ENCODE assay signal across 22 cellular contexts in the genomic region with DNA sequence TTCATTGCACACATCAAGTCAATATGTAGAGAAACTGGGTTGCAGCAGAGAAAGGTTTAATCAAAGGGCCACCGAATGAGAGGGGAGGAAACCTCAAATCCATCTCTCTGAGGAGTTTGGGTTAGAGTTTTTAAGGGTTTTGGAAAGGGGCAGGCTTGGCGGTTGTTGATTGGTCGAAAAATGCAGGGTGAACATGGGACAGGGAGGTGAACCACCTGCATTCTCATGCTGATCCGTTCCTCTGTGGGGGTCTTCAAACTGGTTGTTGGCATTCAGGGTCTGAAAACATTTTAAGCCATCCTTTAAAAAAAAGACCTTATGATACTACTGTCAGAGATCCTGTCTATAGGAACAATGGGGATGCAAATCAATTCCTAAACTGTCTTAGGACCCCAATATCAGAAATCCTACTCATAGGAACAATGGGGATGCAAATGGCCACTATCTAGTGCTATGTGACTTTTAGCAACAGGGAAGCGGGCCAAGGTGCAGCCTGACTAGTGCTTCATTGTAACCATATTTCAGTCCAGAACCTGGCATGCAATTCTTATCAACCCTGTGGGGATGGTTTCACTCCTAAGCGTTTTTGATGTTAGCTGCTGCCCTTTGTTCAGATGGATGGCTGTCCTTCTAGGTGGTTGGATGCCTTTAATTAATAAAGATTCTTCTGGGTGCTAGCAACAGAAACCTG.
DNase-seq lines count a peak whose midpoint lies in the region; ATAC-seq and TF ChIP-seq lines count a peak whose summit lies in the region.
"Had no signal": no experiment of that assay in that cellular context is flagged by ENCODE, and none has a peak within 500 bp of the region (broad histone marks: within the 10 kb centered on the region; RNA-seq: fewer than 3 reads in every experiment).

No MANE protein-coding gene starts in this region.

- no peak for DNase-seq in CD4-positive, CD25-positive, alpha-beta regulatory T cell
- peak; percentile 74 for DNase-seq in left ventricle myocardium superior
- no peak for DNase-seq in naive B cell
- no peak for DNase-seq in smooth muscle cell (lab: John Stamatoyannopoulos, UW; ENCODE audit: unreplicated experiment)
- DNase-seq in posterior vena cava (ENCODE audit: low spot score), result no peak
- DNase-seq: activated CD4-positive, alpha-beta T cell treated with anti-CD3 and anti-CD28 coated beads, Interleukin-2, amount 10 ng/mL, durations not matched to agents 24 days and 14 days; activated naive CD4-positive, alpha-beta T cell treated with anti-CD3 and anti-CD28 coated beads for 36 hours; activated T-cell treated with anti-CD3 and anti-CD28 coated beads, Interleukin-2, amount 50 U/mL, for 48 hours; C1 segment of cervical spinal cord; immature natural killer cell; IMR-90; naive thymus-derived CD4-positive, alpha-beta T cell; occipital lobe; stimulated activated CD4-positive, alpha-beta T cell treated with anti-CD3 and anti-CD28 coated beads, Interleukin-1b, Interleukin-23, amount 100 ng/mL, for 48 hours; transverse colon had no signal

- H3F3A ChIP-seq in smooth muscle cell (ENCODE audit: low read depth), result no peaks in the 10 kb centered on the region

- intact Hi-C loops in left ventricle myocardium superior (cut with micrococcal nuclease) (no loop called here), posterior vena cava (cut with DNase I) (no loop called here)

- H3K9ac ChIP-seq in smooth muscle cell (ENCODE audit: low read depth), result no peak overlapping the region

- H3K36me3 Mint-ChIP-seq in CD4-positive, CD25-positive, alpha-beta regulatory T cell, result peaks cover 17% of the 10 kb centered on the region
- H3K36me3 Mint-ChIP-seq in IgD-negative memory B cell (peaks cover 14% of the 10 kb centered on the region), naive B cell (peaks cover 0 to 10% of the 10 kb centered on the region in 2 donors)

- no peak overlapping the region for H3K4me2 ChIP-seq in smooth muscle cell

- no peak overlapping the region for H3K4me3 Mint-ChIP-seq in CD4-positive, CD25-positive, alpha-beta regulatory T cell
- H3K4me3 Mint-ChIP-seq in IgD-negative memory B cell, result no peak overlapping the region
- peak overlapping the region in 2 of 8 donors; percentile 18 to 58 for H3K4me3 Mint-ChIP-seq in naive B cell
- H3K4me3 Mint-ChIP-seq: activated CD4-positive, alpha-beta T cell treated with anti-CD3 and anti-CD28 coated beads, Interleukin-2, amount 10 ng/mL, durations not matched to agents 24 days and 14 days; activated naive CD4-positive, alpha-beta T cell treated with anti-CD3 and anti-CD28 coated beads for 36 hours; brain; immature natural killer cell; T-helper 2 cell treated with Interferon-gamma antibody and Interleukin-4, amounts not matched to agents 5 μg/mL and 100 μg/mL, for 36 hours had no signal

- H3K4me1 Mint-ChIP-seq in CD4-positive, CD25-positive, alpha-beta regulatory T cell, result peaks cover 27 to 72% (median 58%) of the 10 kb centered on the region in 4 donors
- peaks cover 37 to 51% (median 49%) of the 10 kb centered on the region in 3 donors for H3K4me1 Mint-ChIP-seq in IgD-negative memory B cell
- peaks cover 55 to 86% (median 76%) of the 10 kb centered on the region in 3 donors for H3K4me1 Mint-ChIP-seq in naive B cell

- ATAC-seq in CD4-positive, CD25-positive, alpha-beta regulatory T cell (ENCODE audit: low read depth in 2 of 2), result no peak
- ATAC-seq in left ventricle myocardium superior, result peak; percentile 46
- ATAC-seq in naive B cell (ENCODE audit: low read depth in 2 of 2), result no peak
- ATAC-seq in HG02852 (IDR thresholded peaks at IDR 0.05; ENCODE audit: unreplicated experiment), result no peak
- no peak for ATAC-seq in HG02759 (IDR thresholded peaks at IDR 0.05; ENCODE audit: unreplicated experiment)
- ATAC-seq: HCT116; naive thymus-derived CD4-positive, alpha-beta T cell had no signal

- H3K9me3 Mint-ChIP-seq in CD4-positive, CD25-positive, alpha-beta regulatory T cell, result peaks cover 0 to 1% (median 0%) of the 10 kb centered on the region in 7 donors
- H3K9me3 Mint-ChIP-seq in IgD-negative memory B cell (no peaks in the 10 kb centered on the region), naive B cell (peaks cover 0 to 2% (median 0%) of the 10 kb centered on the region in 7 donors)
- H3K9me3 Mint-ChIP-seq: activated CD4-positive, alpha-beta T cell treated with anti-CD3 and anti-CD28 coated beads, Interleukin-2, amount 10 ng/mL, durations not matched to agents 24 days and 14 days; activated naive CD4-positive, alpha-beta T cell treated with anti-CD3 and anti-CD28 coated beads for 36 hours; immature natural killer cell; T-helper 2 cell treated with Interferon-gamma antibody and Interleukin-4, amounts not matched to agents 5 μg/mL and 100 μg/mL, for 36 hours had no signal

- no peaks in the 10 kb centered on the region for H3K27me3 Mint-ChIP-seq in CD4-positive, CD25-positive, alpha-beta regulatory T cell
- no peaks in the 10 kb centered on the region for H3K27me3 Mint-ChIP-seq in IgD-negative memory B cell
- H3K27me3 Mint-ChIP-seq in naive B cell, result no peaks in the 10 kb centered on the region
- H3K27me3 Mint-ChIP-seq: brain; naive thymus-derived CD4-positive, alpha-beta T cell had no signal

- no peaks in the 10 kb centered on the region for H3K27me3 ChIP-seq in CD4-positive, CD25-positive, alpha-beta regulatory T cell (ENCODE audit: control insufficient read depth, insufficient read depth, low read length)
- no peaks in the 10 kb centered on the region for H3K27me3 ChIP-seq in smooth muscle cell (ENCODE audit: low read depth)
- H3K27me3 ChIP-seq: transverse colon had no signal

- H3K9me3 ChIP-seq in CD4-positive, CD25-positive, alpha-beta regulatory T cell (ENCODE audit: control insufficient read depth in 2 of 2, low read length in 2 of 2), result no peaks in the 10 kb centered on the region
- H3K9me3 ChIP-seq in smooth muscle cell (replicated peaks; ENCODE audit: low read depth), result no peaks in the 10 kb centered on the region
- H3K9me3 ChIP-seq: transverse colon had no signal

- 70% methylated on average over 6 of the region's 6 CpGs for WGBS in smooth muscle cell (ENCODE audit: low lambda C conversion rate)

- peak overlapping the region; percentile 25 to 44 (median 26) for H3K27ac Mint-ChIP-seq in CD4-positive, CD25-positive, alpha-beta regulatory T cell
- H3K27ac Mint-ChIP-seq in IgD-negative memory B cell (peak overlapping the region in 2 of 3 donors; percentile 7 to 44), naive B cell (peak overlapping the region; percentile 9 to 77 (median 56))
- H3K27ac Mint-ChIP-seq: activated CD4-positive, alpha-beta T cell treated with anti-CD3 and anti-CD28 coated beads, Interleukin-2, amount 10 ng/mL, durations not matched to agents 24 days and 14 days; activated naive CD4-positive, alpha-beta T cell treated with anti-CD3 and anti-CD28 coated beads for 36 hours; T-helper 2 cell treated with Interferon-gamma antibody and Interleukin-4, amounts not matched to agents 5 μg/mL and 100 μg/mL, for 36 hours had no signal

- no peak for TF ChIP-seq CTCF in smooth muscle cell (IDR thresholded peaks at IDR 0.05; ENCODE audit: borderline replicate concordance, insufficient read depth, poor library complexity, severe bottlenecking)

- no peak overlapping the region for H3K4me3 ChIP-seq in CD4-positive, CD25-positive, alpha-beta regulatory T cell (ENCODE audit: low read depth, low read length)
- H3K4me3 ChIP-seq in smooth muscle cell, result no peak overlapping the region
- H3K4me3 ChIP-seq: skin epidermis, transverse colon had no signal

- H3K27ac ChIP-seq in CD4-positive, CD25-positive, alpha-beta regulatory T cell (ENCODE audit: insufficient read depth, low read length, poor library complexity, severe bottlenecking), result no peak overlapping the region
- no peak overlapping the region for H3K27ac ChIP-seq in smooth muscle cell (ENCODE audit: low read depth)
- H3K27ac ChIP-seq: skin epidermis, transverse colon had no signal

- H3K4me1 ChIP-seq in CD4-positive, CD25-positive, alpha-beta regulatory T cell (ENCODE audit: control insufficient read depth, insufficient read depth, low read length, poor library complexity, severe bottlenecking), result peaks cover 17% of the 10 kb centered on the region
- peaks cover 18% of the 10 kb centered on the region for H3K4me1 ChIP-seq in smooth muscle cell (ENCODE audit: low read depth)

- peaks cover 11% of the 10 kb centered on the region for H3K36me3 ChIP-seq in CD4-positive, CD25-positive, alpha-beta regulatory T cell (ENCODE audit: control insufficient read depth, insufficient read depth, low read length)
- H3K36me3 ChIP-seq in smooth muscle cell (ENCODE audit: low read depth), result no peaks in the 10 kb centered on the region
- H3K36me3 ChIP-seq: transverse colon had no signal

- peaks cover 12% of the 10 kb centered on the region for H3K79me2 ChIP-seq in smooth muscle cell (ENCODE audit: low read depth)

- H4K20me1 ChIP-seq in smooth muscle cell (ENCODE audit: low read depth), result peaks cover 86% of the 10 kb centered on the region

- H2AFZ ChIP-seq in smooth muscle cell (ENCODE audit: low read depth), result no peak overlapping the region
